In genomic region chr9:36102742-36103495, GRCh38 we compare ENCODE assay signal across 8 cellular contexts. TPM values are rescaled to one million over a fixed set of nuclear protein-coding genes. Genes with fewer than 3 reads are reported as not detected.
DNase-seq lines count a peak whose midpoint lies in the region; FAIRE-seq and TF ChIP-seq lines count a peak whose summit lies in the region.

No MANE protein-coding gene starts in this region.

- no peak overlapping the region for H3K4me2 ChIP-seq in Loucy (ENCODE audit: low read depth, low read length, poor library complexity, severe bottlenecking)
- no peak overlapping the region for H3K4me2 ChIP-seq in parathyroid adenoma (ENCODE audit: low read length)

- peak; percentile 93 for DNase-seq in BE2C
- DNase-seq in GM19239 (ENCODE audit: insufficient read length, low spot score), result peak; percentile 50
- peak; percentile 60 to 77 for DNase-seq in SJSA1 (ENCODE audit: low read depth in 1 of 2, low spot score in 2 of 2)
- DNase-seq in activated naive CD4-positive, alpha-beta T cell (lab: John Stamatoyannopoulos, UW), result peak; percentile 37 to 86 (median 73)
- peak; percentile 63 for DNase-seq in glomerular endothelial cell (ENCODE audit: extremely low read depth, low read depth, low spot score)
- DNase-seq in ureter (ENCODE audit: low spot score), result peak; percentile 81

- H3K27me3 ChIP-seq in BE2C (no peaks in the 10 kb centered on the region), Loucy (ENCODE audit: insufficient read depth, low read length, poor library complexity, severe bottlenecking) (no peaks in the 10 kb centered on the region), SJSA1 (replicated peaks) (no peaks in the 10 kb centered on the region), parathyroid adenoma (ENCODE audit: control insufficient read depth, insufficient read depth, low read length) (no peaks in the 10 kb centered on the region)

- peak; percentile 97 for TF ChIP-seq CTCF in BE2C (IDR thresholded peaks at IDR 0.05; ENCODE audit: low read depth, low read length)
- TF ChIP-seq CTCF in Loucy (conservative IDR thresholded peaks at IDR 0.05; ENCODE audit: low read length), result peak; percentile 95
- peak; percentile 60 for TF ChIP-seq CTCF in parathyroid adenoma (IDR thresholded peaks at IDR 0.05)

- H4K20me1 ChIP-seq in Loucy (ENCODE audit: insufficient read depth, low read length, poor library complexity, severe bottlenecking), result no peaks in the 10 kb centered on the region

- H3K36me3 ChIP-seq in BE2C (no peaks in the 10 kb centered on the region), Loucy (ENCODE audit: insufficient read depth, low read length) (no peaks in the 10 kb centered on the region), SJSA1 (no peaks in the 10 kb centered on the region), parathyroid adenoma (ENCODE audit: control insufficient read depth, insufficient read depth, low read length) (no peaks in the 10 kb centered on the region)

- no peaks in the 10 kb centered on the region for H3K9me2 ChIP-seq in Loucy (replicated peaks; ENCODE audit: low read depth, low read length)

- FAIRE-seq in GM19239 (lab: Jason Lieb, UNC), result peak; percentile 80

- peak overlapping the region; percentile 77 for H3K27ac ChIP-seq in SJSA1
- H3K27ac ChIP-seq in parathyroid adenoma, result no peak overlapping the region

- H2AFZ ChIP-seq in Loucy (ENCODE audit: low read length) (peak overlapping the region; percentile 89), parathyroid adenoma (no peak overlapping the region)

- H3K4me1 ChIP-seq in BE2C (no peaks in the 10 kb centered on the region), Loucy (ENCODE audit: insufficient read depth, low read length, poor library complexity, severe bottlenecking) (peaks cover 4% of the 10 kb centered on the region), SJSA1 (replicated peaks) (peaks cover 35% of the 10 kb centered on the region), parathyroid adenoma (no peaks in the 10 kb centered on the region)

- H3F3A ChIP-seq in Loucy (ENCODE audit: low read depth), result no peaks in the 10 kb centered on the region

- no peak overlapping the region for H3K4me3 ChIP-seq in BE2C (ENCODE audit: low read depth, low read length)
- no peak overlapping the region for H3K4me3 ChIP-seq in Loucy (ENCODE audit: low read length, poor library complexity, severe bottlenecking)
- no peak overlapping the region for H3K4me3 ChIP-seq in SJSA1
- no peak overlapping the region for H3K4me3 ChIP-seq in parathyroid adenoma (ENCODE audit: low read depth, low read length)

- H3K79me2 ChIP-seq in Loucy (ENCODE audit: insufficient read depth, low read length) (no peaks in the 10 kb centered on the region), parathyroid adenoma (no peaks in the 10 kb centered on the region)

- H3K9ac ChIP-seq in Loucy (ENCODE audit: low read depth, low read length, poor library complexity, severe bottlenecking), result peak overlapping the region; percentile 42
- no peak overlapping the region for H3K9ac ChIP-seq in parathyroid adenoma

- no peaks in the 10 kb centered on the region for H3K9me3 ChIP-seq in BE2C
- H3K9me3 ChIP-seq in Loucy (ENCODE audit: insufficient read depth, low read depth, low read length), result no peaks in the 10 kb centered on the region
- H3K9me3 ChIP-seq in SJSA1 (replicated peaks), result no peaks in the 10 kb centered on the region
- H3K9me3 ChIP-seq in parathyroid adenoma (ENCODE audit: control insufficient read depth, low read length), result no peaks in the 10 kb centered on the region

RNA-seq across cellular contexts. Expression of gene GLIPR2, which starts 33.6 kb away (rescaled TPM):
- polyA plus RNA-seq in BE2C (2012; ENCODE audit: insufficient read depth, insufficient read length, low read depth), result 15.8 TPM
- 29.8 and 37.3 TPM in 2 replicates for total RNA-seq in SJSA1 (2014; rRNA removed; shearing (Covaris generic))
- total RNA-seq in glomerular endothelial cell, result 38.2 and 46.9 TPM in 2 replicates
- 16.3 TPM for total RNA-seq in ureter
